Comparison of ENCODE assay signal across 1 cellular context in the genomic region with DNA sequence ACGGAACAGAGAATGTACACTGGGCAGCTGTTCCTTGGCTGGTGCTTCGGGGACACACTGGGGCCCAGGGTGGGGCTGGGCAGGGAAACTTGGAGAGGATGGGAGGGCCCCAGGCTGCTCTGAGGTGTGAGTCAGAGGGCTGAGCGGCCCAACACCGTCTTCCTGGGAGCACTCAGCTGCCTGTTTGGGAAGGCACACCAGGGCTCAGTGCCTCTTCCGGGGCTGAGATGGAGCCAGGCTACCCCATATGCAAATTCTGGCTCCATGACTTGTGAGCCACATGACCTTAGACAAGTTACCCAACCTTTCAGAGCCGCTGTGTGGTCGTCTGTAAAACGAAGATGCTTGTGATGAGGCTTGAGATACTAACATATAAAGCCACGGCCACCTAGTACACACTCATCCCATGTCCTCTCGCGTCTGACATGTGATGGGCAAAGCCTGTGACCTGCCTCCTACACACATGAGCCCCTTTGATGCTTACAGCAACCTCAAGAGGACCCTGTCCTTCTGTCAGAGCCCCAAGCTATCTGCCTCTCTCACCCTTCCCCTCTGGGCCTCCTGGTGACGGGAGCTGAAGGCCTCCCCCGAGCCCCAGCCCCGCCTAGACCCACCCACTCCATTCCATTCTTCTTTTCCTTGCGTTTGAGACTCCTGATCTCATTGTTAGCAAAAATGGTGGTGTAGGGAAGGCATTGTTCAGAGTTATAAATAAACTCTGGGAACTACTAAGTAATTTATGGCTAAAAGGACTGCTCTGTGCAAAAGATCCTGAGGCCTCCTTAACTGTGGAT.
A peak's percentile ranks its signal among the peaks of the same experiment; 100 is the strongest.
TF ChIP-seq lines count a peak whose summit lies in the region.

No MANE protein-coding gene starts in this region.

TF ChIP-seq in K562, 482 proteins besides CTCF, POLR2A, EP300 and RAD21 (continues in another document):
- TF ChIP-seq FOSL1 (tag; conservative IDR thresholded peaks at IDR 0.05) (peak; percentile 82), KAT2B (IDR thresholded peaks at IDR 0.05; ENCODE audit: low read depth, low read length) (no peak), ZNF311 (CRISPR knock-in tag; IDR thresholded peaks at IDR 0.05) (no peak), ZNF695 (CRISPR knock-in tag; IDR thresholded peaks at IDR 0.05) (no peak), KAT7 (CRISPR knock-in tag; IDR thresholded peaks at IDR 0.05; ENCODE audit: borderline replicate concordance) (peak; percentile 43; the same call in 1 of the 2 replicates), ZNF224 (CRISPR knock-in tag; IDR thresholded peaks at IDR 0.05) (no peak), HMG20B (CRISPR knock-in tag; IDR thresholded peaks at IDR 0.05) (no peak), U2AF1 (optimal IDR thresholded peaks at IDR 0.05; ENCODE audit: low read depth, low read length) (no peak), ZNF146 (CRISPR knock-in tag; IDR thresholded peaks at IDR 0.05; ENCODE audit: unreplicated experiment) (no peak), EGR1 (conservative IDR thresholded peaks at IDR 0.05) (peak; percentile 54; the same call in 1 of the 2 replicates), MEIS2 (IDR thresholded peaks at IDR 0.05; ENCODE audit: partially characterized antibody) (no peak), HMGN3 (IDR thresholded peaks at IDR 0.05; ENCODE audit: borderline replicate concordance, extremely low read depth, insufficient read length, low read depth, low read length) (no peak), CEBPG (CRISPR knock-in tag; IDR thresholded peaks at IDR 0.05) (peak; percentile 51; the same call in 1 of the 2 replicates), CEBPG (tag; conservative IDR thresholded peaks at IDR 0.05 in 1 of 2, IDR thresholded peaks at IDR 0.05 in 1 of 2) (peak in 1 of 2 experiments; percentile 33; a peak in 1 of 4 replicates), ZNF584 (CRISPR knock-in tag; IDR thresholded peaks at IDR 0.05; ENCODE audit: low read depth) (no peak), ZNF263 (CRISPR knock-in tag; IDR thresholded peaks at IDR 0.05; ENCODE audit: borderline replicate concordance) (peak; percentile 96), NR4A1 (CRISPR knock-in tag; IDR thresholded peaks at IDR 0.05) (no peak), NR4A1 (tag; IDR thresholded peaks at IDR 0.05) (no peak), SRSF1 (IDR thresholded peaks at IDR 0.05; ENCODE audit: low read depth, low read length) (no peak), SRSF3 (IDR thresholded peaks at IDR 0.05; ENCODE audit: insufficient read depth, low read length) (no peak), CREM (IDR thresholded peaks at IDR 0.05; ENCODE audit: low read depth) (no peak), HEY1 (CRISPR knock-in tag; IDR thresholded peaks at IDR 0.05; ENCODE audit: borderline replicate concordance) (no peak), SMARCC2 (IDR thresholded peaks at IDR 0.05; ENCODE audit: low read depth) (no peak), ATF1 (CRISPR knock-in tag; IDR thresholded peaks at IDR 0.05) (no peak), ATF1 (tag; IDR thresholded peaks at IDR 0.05) (0 out of 2 replicates have a peak, but pooled peaks have one; percentile 17), CCNT2 (IDR thresholded peaks at IDR 0.05; ENCODE audit: borderline replicate concordance, extremely low read depth, insufficient read length, low read depth, low read length) (no peak), BACH1 (tag; IDR thresholded peaks at IDR 0.05) (no peak), GTF2E2 (tag; IDR thresholded peaks at IDR 0.05) (no peak), KDM5B (IDR thresholded peaks at IDR 0.05; ENCODE audit: insufficient replicate concordance, low read depth, low read length) (peak; percentile 54), BHLHE40 (IDR thresholded peaks at IDR 0.05; ENCODE audit: low read length) (no peak), ZNF668 (CRISPR knock-in tag; IDR thresholded peaks at IDR 0.05) (no peak), CAMTA2 (CRISPR knock-in tag; conservative IDR thresholded peaks at IDR 0.05) (no peak), SMAD3 (CRISPR knock-in tag; conservative IDR thresholded peaks at IDR 0.05) (no peak), ETV5 (CRISPR knock-in tag; IDR thresholded peaks at IDR 0.05; ENCODE audit: low read depth) (no peak), SIX5 (IDR thresholded peaks at IDR 0.05; ENCODE audit: borderline replicate concordance in 1 of 2, insufficient read depth in 1 of 2, low read depth in 1 of 2, low read length in 2 of 2) (no peak), TAL1 (IDR thresholded peaks at IDR 0.05) (no peak), LCOR (CRISPR knock-in tag; IDR thresholded peaks at IDR 0.05) (no peak), MXI1 (IDR thresholded peaks at IDR 0.05; ENCODE audit: low read depth, low read length) (no peak), RBM15 (IDR thresholded peaks at IDR 0.05; ENCODE audit: insufficient read depth, low read length) (no peak), ZNF707 (CRISPR knock-in tag; conservative IDR thresholded peaks at IDR 0.05) (no peak), TEAD2 (tag; IDR thresholded peaks at IDR 0.05) (no peak), POLR3G (IDR thresholded peaks at IDR 0.05; ENCODE audit: extremely low read depth, insufficient read length, insufficient replicate concordance) (no peak), L3MBTL2 (IDR thresholded peaks at IDR 0.05) (peak; percentile 43; the same call in 1 of the 2 replicates), STAT5B (CRISPR knock-in tag; IDR thresholded peaks at IDR 0.05) (no peak), MIER1 (IDR thresholded peaks at IDR 0.05; ENCODE audit: low read depth) (no peak), ELF1 (tag; IDR thresholded peaks at IDR 0.05) (peak; percentile 46; the same call in 1 of the 2 replicates), PCBP2 (IDR thresholded peaks at IDR 0.05; ENCODE audit: low read depth, low read length, poor library complexity, severe bottlenecking) (no peak), DPF2 (IDR thresholded peaks at IDR 0.05) (no peak), ZNF253 (CRISPR knock-in tag; conservative IDR thresholded peaks at IDR 0.05) (no peak), HDAC3 (IDR thresholded peaks at IDR 0.05; ENCODE audit: borderline replicate concordance, partially characterized antibody) (no peak), MYC (IDR thresholded peaks at IDR 0.05; ENCODE audit: low read depth, low read length) (no peak), MYC (CRISPR knock-in tag; IDR thresholded peaks at IDR 0.05; ENCODE audit: borderline replicate concordance, low read depth) (no peak), RBM17 (IDR thresholded peaks at IDR 0.05; ENCODE audit: borderline replicate concordance, low read depth, low read length) (no peak), ZBED1 (IDR thresholded peaks at IDR 0.05) (no peak), ZNF551 (CRISPR knock-in tag; IDR thresholded peaks at IDR 0.05) (no peak), ZNF134 (CRISPR knock-in tag; conservative IDR thresholded peaks at IDR 0.05) (no peak), HNRNPL (IDR thresholded peaks at IDR 0.05; ENCODE audit: low read depth, low read length) (no peak)
- TF ChIP-seq, protein P1, sequence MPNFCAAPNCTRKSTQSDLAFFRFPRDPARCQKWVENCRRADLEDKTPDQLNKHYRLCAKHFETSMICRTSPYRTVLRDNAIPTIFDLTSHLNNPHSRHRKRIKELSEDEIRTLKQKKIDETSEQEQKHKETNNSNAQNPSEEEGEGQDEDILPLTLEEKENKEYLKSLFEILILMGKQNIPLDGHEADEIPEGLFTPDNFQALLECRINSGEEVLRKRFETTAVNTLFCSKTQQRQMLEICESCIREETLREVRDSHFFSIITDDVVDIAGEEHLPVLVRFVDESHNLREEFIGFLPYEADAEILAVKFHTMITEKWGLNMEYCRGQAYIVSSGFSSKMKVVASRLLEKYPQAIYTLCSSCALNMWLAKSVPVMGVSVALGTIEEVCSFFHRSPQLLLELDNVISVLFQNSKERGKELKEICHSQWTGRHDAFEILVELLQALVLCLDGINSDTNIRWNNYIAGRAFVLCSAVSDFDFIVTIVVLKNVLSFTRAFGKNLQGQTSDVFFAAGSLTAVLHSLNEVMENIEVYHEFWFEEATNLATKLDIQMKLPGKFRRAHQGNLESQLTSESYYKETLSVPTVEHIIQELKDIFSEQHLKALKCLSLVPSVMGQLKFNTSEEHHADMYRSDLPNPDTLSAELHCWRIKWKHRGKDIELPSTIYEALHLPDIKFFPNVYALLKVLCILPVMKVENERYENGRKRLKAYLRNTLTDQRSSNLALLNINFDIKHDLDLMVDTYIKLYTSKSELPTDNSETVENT (CRISPR knock-in tag; IDR thresholded peaks at IDR 0.05), result no peak
- TF ChIP-seq, protein P2, sequence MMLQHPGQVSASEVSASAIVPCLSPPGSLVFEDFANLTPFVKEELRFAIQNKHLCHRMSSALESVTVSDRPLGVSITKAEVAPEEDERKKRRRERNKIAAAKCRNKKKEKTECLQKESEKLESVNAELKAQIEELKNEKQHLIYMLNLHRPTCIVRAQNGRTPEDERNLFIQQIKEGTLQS (IDR thresholded peaks at IDR 0.05), result peak; percentile 20; the same call in 1 of the 2 replicates
- TF ChIP-seq, protein P2 (CRISPR knock-in tag; conservative IDR thresholded peaks at IDR 0.05), result no peak
- TF ChIP-seq, protein P3, sequence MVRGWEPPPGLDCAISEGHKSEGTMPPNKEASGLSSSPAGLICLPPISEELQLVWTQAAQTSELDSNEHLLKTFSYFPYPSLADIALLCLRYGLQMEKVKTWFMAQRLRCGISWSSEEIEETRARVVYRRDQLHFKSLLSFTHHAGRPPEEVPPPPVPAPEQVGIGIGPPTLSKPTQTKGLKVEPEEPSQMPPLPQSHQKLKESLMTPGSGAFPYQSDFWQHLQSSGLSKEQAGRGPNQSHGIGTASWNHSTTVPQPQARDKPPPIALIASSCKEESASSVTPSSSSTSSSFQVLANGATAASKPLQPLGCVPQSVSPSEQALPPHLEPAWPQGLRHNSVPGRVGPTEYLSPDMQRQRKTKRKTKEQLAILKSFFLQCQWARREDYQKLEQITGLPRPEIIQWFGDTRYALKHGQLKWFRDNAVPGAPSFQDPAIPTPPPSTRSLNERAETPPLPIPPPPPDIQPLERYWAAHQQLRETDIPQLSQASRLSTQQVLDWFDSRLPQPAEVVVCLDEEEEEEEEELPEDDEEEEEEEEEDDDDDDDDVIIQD (CRISPR knock-in tag; IDR thresholded peaks at IDR 0.05), result no peak
- TF ChIP-seq, protein P4, sequence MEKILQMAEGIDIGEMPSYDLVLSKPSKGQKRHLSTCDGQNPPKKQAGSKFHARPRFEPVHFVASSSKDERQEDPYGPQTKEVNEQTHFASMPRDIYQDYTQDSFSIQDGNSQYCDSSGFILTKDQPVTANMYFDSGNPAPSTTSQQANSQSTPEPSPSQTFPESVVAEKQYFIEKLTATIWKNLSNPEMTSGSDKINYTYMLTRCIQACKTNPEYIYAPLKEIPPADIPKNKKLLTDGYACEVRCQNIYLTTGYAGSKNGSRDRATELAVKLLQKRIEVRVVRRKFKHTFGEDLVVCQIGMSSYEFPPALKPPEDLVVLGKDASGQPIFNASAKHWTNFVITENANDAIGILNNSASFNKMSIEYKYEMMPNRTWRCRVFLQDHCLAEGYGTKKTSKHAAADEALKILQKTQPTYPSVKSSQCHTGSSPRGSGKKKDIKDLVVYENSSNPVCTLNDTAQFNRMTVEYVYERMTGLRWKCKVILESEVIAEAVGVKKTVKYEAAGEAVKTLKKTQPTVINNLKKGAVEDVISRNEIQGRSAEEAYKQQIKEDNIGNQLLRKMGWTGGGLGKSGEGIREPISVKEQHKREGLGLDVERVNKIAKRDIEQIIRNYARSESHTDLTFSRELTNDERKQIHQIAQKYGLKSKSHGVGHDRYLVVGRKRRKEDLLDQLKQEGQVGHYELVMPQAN (IDR thresholded peaks at IDR 0.05; ENCODE audit: borderline replicate concordance), result no peak
- TF ChIP-seq, protein P5, sequence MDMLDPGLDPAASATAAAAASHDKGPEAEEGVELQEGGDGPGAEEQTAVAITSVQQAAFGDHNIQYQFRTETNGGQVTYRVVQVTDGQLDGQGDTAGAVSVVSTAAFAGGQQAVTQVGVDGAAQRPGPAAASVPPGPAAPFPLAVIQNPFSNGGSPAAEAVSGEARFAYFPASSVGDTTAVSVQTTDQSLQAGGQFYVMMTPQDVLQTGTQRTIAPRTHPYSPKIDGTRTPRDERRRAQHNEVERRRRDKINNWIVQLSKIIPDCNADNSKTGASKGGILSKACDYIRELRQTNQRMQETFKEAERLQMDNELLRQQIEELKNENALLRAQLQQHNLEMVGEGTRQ (CRISPR knock-in tag; IDR thresholded peaks at IDR 0.05), result 0 out of 2 replicates have a peak, but pooled peaks have one; percentile 16
- TF ChIP-seq, protein P6, sequence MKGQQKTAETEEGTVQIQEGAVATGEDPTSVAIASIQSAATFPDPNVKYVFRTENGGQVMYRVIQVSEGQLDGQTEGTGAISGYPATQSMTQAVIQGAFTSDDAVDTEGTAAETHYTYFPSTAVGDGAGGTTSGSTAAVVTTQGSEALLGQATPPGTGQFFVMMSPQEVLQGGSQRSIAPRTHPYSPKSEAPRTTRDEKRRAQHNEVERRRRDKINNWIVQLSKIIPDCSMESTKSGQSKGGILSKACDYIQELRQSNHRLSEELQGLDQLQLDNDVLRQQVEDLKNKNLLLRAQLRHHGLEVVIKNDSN (CRISPR knock-in tag; IDR thresholded peaks at IDR 0.05), result peak; percentile 72
- TF ChIP-seq, protein P7, sequence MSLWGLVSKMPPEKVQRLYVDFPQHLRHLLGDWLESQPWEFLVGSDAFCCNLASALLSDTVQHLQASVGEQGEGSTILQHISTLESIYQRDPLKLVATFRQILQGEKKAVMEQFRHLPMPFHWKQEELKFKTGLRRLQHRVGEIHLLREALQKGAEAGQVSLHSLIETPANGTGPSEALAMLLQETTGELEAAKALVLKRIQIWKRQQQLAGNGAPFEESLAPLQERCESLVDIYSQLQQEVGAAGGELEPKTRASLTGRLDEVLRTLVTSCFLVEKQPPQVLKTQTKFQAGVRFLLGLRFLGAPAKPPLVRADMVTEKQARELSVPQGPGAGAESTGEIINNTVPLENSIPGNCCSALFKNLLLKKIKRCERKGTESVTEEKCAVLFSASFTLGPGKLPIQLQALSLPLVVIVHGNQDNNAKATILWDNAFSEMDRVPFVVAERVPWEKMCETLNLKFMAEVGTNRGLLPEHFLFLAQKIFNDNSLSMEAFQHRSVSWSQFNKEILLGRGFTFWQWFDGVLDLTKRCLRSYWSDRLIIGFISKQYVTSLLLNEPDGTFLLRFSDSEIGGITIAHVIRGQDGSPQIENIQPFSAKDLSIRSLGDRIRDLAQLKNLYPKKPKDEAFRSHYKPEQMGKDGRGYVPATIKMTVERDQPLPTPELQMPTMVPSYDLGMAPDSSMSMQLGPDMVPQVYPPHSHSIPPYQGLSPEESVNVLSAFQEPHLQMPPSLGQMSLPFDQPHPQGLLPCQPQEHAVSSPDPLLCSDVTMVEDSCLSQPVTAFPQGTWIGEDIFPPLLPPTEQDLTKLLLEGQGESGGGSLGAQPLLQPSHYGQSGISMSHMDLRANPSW (CRISPR knock-in tag; IDR thresholded peaks at IDR 0.05), result no peak
- TF ChIP-seq, protein P8, sequence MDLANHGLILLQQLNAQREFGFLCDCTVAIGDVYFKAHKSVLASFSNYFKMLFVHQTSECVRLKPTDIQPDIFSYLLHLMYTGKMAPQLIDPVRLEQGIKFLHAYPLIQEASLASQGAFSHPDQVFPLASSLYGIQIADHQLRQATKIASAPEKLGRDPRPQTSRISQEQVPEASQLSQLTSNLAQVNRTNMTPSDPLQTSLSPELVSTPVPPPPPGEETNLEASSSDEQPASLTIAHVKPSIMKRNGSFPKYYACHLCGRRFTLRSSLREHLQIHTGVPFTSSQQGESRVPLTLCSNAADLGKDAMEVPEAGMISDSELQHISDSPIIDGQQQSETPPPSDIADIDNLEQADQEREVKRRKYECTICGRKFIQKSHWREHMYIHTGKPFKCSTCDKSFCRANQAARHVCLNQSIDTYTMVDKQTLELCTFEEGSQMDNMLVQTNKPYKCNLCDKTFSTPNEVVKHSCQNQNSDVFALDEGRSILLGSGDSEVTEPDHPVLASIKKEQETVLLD (IDR thresholded peaks at IDR 0.05), result no peak
